39 cellular contexts compared by ENCODE assay signal in the genomic region with DNA sequence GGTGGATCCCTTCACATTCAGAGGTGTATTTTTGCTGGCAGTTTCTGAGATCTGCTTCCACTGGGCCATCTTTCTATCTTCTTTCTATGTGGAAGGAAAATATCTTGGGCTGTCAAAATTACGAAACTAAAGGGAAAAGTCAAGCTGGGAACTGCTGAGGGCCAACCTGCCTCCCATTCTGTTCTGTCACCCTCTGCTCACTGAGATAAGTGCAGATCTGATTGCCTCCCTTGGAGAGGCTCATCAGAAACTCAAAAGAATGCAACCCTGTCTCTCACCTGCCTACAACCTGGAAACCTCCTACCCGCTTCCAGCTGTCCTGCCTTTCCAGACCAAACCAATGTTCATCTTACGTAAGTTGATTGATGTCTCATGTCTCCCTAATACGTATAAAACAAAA. TPM values are rescaled to one million over a fixed set of nuclear protein-coding genes. Genes with fewer than 3 reads are reported as not detected.
"Had no signal": no experiment of that assay in that cellular context is flagged by ENCODE, and none has a peak within 500 bp of the region (broad histone marks: within the 10 kb centered on the region; RNA-seq: fewer than 3 reads in every experiment).

No MANE protein-coding gene starts in this region.

- H3K4me1 Mint-ChIP-seq: activated B cell treated with CpG ODN at 0.5 μM for 24 hours; activated naive CD8-positive, alpha-beta T cell treated with anti-CD3 and anti-CD28 coated beads for 36 hours; activated T-helper 17 cell treated with anti-CD3 and anti-CD28 coated beads, Interleukin-2, amount 50 U/mL, for 72 hours; central memory CD8-positive, alpha-beta T cell had no signal

- H3K27ac Mint-ChIP-seq: activated B cell treated with CpG ODN at 0.5 μM for 24 hours; activated CD4-positive, alpha-beta memory T cell treated with anti-CD3 and anti-CD28 coated beads for 36 hours; activated CD4-positive, alpha-beta T cell treated with anti-CD3 and anti-CD28 coated beads, Interleukin-2, amount 10 ng/mL, durations not matched to agents 24 days and 14 days; activated CD8-positive, alpha-beta T cell treated with anti-CD3 and anti-CD28 coated beads for 36 hours; activated naive CD4-positive, alpha-beta T cell treated with anti-CD3 and anti-CD28 coated beads for 36 hours; activated naive CD4-positive, alpha-beta T cell treated with anti-CD3 and anti-CD28 coated beads, Interleukin-2, amount 50 U/mL, for 72 hours; activated naive CD8-positive, alpha-beta T cell treated with anti-CD3 and anti-CD28 coated beads for 36 hours; activated T-cell treated with anti-CD3 and anti-CD28 coated beads, Interleukin-2, amount 50 U/mL, for 72 hours; activated T-helper 1 cell treated with anti-CD3 and anti-CD28 coated beads, Interleukin-12 subunit alpha, Interleukin-12 subunit beta, Interleukin-2, Interleukin-4 antibody, amounts not matched to agents 30 ng/mL and 10 ng/mL and 1 ng/mL, durations not matched to agents 14 hours and 24 hours and 36 hours; activated T-helper 17 cell treated with anti-CD3 and anti-CD28 coated beads, Interleukin-2, amount 50 U/mL, for 72 hours; T-helper 1 cell treated with Interleukin-12 subunit alpha and Interleukin-12 subunit beta and Interleukin-4 antibody, amounts not matched to agents 30 μg/mL and 1 μg/mL, for 36 hours; T-helper 2 cell treated with Interferon-gamma antibody and Interleukin-4, amounts not matched to agents 5 μg/mL and 100 μg/mL, for 36 hours had no signal

- H3K4me3 ChIP-seq: adrenal gland, body of pancreas, breast epithelium had no signal

- H3K27ac ChIP-seq: adrenal gland, body of pancreas, brain microvascular endothelial cell, breast epithelium, VCaP had no signal

- H3K36me3 Mint-ChIP-seq: activated CD4-positive, alpha-beta memory T cell treated with anti-CD3 and anti-CD28 coated beads for 36 hours; activated naive CD4-positive, alpha-beta T cell treated with anti-CD3 and anti-CD28 coated beads, Interleukin-2, amount 50 U/mL, for 72 hours; activated naive CD8-positive, alpha-beta T cell treated with anti-CD3 and anti-CD28 coated beads for 36 hours had no signal

- H3K9me3 Mint-ChIP-seq: activated B cell treated with CpG ODN at 0.5 μM for 24 hours; activated CD4-positive, alpha-beta memory T cell treated with anti-CD3 and anti-CD28 coated beads for 36 hours; activated CD4-positive, alpha-beta T cell treated with anti-CD3 and anti-CD28 coated beads, Interleukin-2, amount 10 ng/mL, durations not matched to agents 24 days and 14 days; activated CD8-positive, alpha-beta T cell treated with anti-CD3 and anti-CD28 coated beads for 36 hours; activated naive CD4-positive, alpha-beta T cell treated with anti-CD3 and anti-CD28 coated beads for 36 hours; activated naive CD4-positive, alpha-beta T cell treated with anti-CD3 and anti-CD28 coated beads, Interleukin-2, amount 50 U/mL, for 72 hours; activated naive CD8-positive, alpha-beta T cell treated with anti-CD3 and anti-CD28 coated beads for 36 hours; activated T-cell treated with anti-CD3 and anti-CD28 coated beads, Interleukin-2, amount 50 U/mL, for 4 hours; activated T-cell treated with anti-CD3 and anti-CD28 coated beads, Interleukin-2, amount 50 U/mL, for 72 hours; activated T-helper 1 cell treated with anti-CD3 and anti-CD28 coated beads, Interleukin-12 subunit alpha, Interleukin-12 subunit beta, Interleukin-2, Interleukin-4 antibody, amounts not matched to agents 30 ng/mL and 10 ng/mL and 1 ng/mL, durations not matched to agents 14 hours and 24 hours and 36 hours; activated T-helper 17 cell treated with anti-CD3 and anti-CD28 coated beads, Interleukin-2, amount 50 U/mL, for 72 hours; central memory CD8-positive, alpha-beta T cell; T-helper 1 cell treated with Interleukin-12 subunit alpha and Interleukin-12 subunit beta and Interleukin-4 antibody, amounts not matched to agents 30 μg/mL and 1 μg/mL, for 36 hours; T-helper 2 cell treated with Interferon-gamma antibody and Interleukin-4, amounts not matched to agents 5 μg/mL and 100 μg/mL, for 36 hours had no signal

- H3K9me3 ChIP-seq: adrenal gland, body of pancreas, breast epithelium had no signal

- DNase-seq: activated B cell treated with CpG ODN at 0.5 μM for 24 hours; activated CD4-positive, alpha-beta memory T cell treated with anti-CD3 and anti-CD28 coated beads for 36 hours; activated CD4-positive, alpha-beta T cell treated with anti-CD3 and anti-CD28 coated beads for 4 hours; activated CD4-positive, alpha-beta T cell treated with anti-CD3 and anti-CD28 coated beads, Interleukin-2, amount 10 ng/mL, durations not matched to agents 24 days and 14 days; activated CD4-positive, alpha-beta T cell treated with anti-CD3 and anti-CD28 coated beads, Interleukin-2, amount 50 U/mL, for 1 hour; activated CD4-positive, alpha-beta T cell treated with anti-CD3 and anti-CD28 coated beads, Interleukin-2, amount 50 U/mL, for 4 hours; activated CD4-positive, CD25-positive, alpha-beta regulatory T cell treated with anti-CD3 and anti-CD28 coated beads, Interleukin-2, amount 50 U/mL, for 72 hours; activated CD8-positive, alpha-beta memory T cell treated with anti-CD3 and anti-CD28 coated beads, Interleukin-2, amount 50 U/mL, for 4 hours; activated CD8-positive, alpha-beta T cell treated with anti-CD3 and anti-CD28 coated beads for 36 hours; activated effector memory CD4-positive, alpha-beta T cell treated with anti-CD3 and anti-CD28 coated beads, Interleukin-2, amount 50 U/mL, for 16 hours; activated gamma-delta T cell treated with Interleukin-2 at 50 U/mL for 16 hours; activated naive CD4-positive, alpha-beta T cell; activated naive CD4-positive, alpha-beta T cell treated with anti-CD3 and anti-CD28 coated beads for 36 hours; activated naive CD4-positive, alpha-beta T cell treated with anti-CD3 and anti-CD28 coated beads, Interleukin-2, amount 50 U/mL, for 16 hours; activated naive CD8-positive, alpha-beta T cell treated with anti-CD3 and anti-CD28 coated beads for 36 hours; activated T-cell treated with anti-CD3 and anti-CD28 coated beads for 4 hours; activated T-cell treated with anti-CD3 and anti-CD28 coated beads, Interleukin-2, amount 50 U/mL, for 1 hour; activated T-cell treated with anti-CD3 and anti-CD28 coated beads, Interleukin-2, amount 50 U/mL, for 4 hours; activated T-cell treated with anti-CD3 and anti-CD28 coated beads, Interleukin-2, amount 50 U/mL, for 72 hours; adrenal gland; amniotic stem cell; aorta; body of pancreas; brain microvascular endothelial cell; caudate nucleus; cerebellar nuclear complex; T-helper 2 cell; T-helper 9 cell had no signal

- H3K36me3 ChIP-seq: adrenal gland, brain microvascular endothelial cell, breast epithelium had no signal

- ATAC-seq: activated CD8-positive, alpha-beta T cell treated with anti-CD3 and anti-CD28 coated beads for 36 hours; activated naive CD4-positive, alpha-beta T cell treated with anti-CD3 and anti-CD28 coated beads, Interleukin-2, amount 50 U/mL, for 72 hours; activated T-cell treated with anti-CD3 and anti-CD28 coated beads, Interleukin-2, amount 50 U/mL, for 4 hours; activated T-cell treated with anti-CD3 and anti-CD28 coated beads, Interleukin-2, amount 50 U/mL, for 72 hours; activated T-helper 17 cell treated with anti-CD3 and anti-CD28 coated beads, Interleukin-2, amount 50 U/mL, for 72 hours; body of pancreas had no signal

- H3K4me3 Mint-ChIP-seq: activated B cell treated with CpG ODN at 0.5 μM for 24 hours; activated CD4-positive, alpha-beta memory T cell treated with anti-CD3 and anti-CD28 coated beads for 36 hours; activated CD4-positive, alpha-beta T cell treated with anti-CD3 and anti-CD28 coated beads, Interleukin-2, amount 10 ng/mL, durations not matched to agents 24 days and 14 days; activated CD8-positive, alpha-beta T cell treated with anti-CD3 and anti-CD28 coated beads for 36 hours; activated naive CD4-positive, alpha-beta T cell treated with anti-CD3 and anti-CD28 coated beads for 36 hours; activated naive CD8-positive, alpha-beta T cell treated with anti-CD3 and anti-CD28 coated beads for 36 hours; activated T-cell treated with anti-CD3 and anti-CD28 coated beads, Interleukin-2, amount 50 U/mL, for 4 hours; activated T-cell treated with anti-CD3 and anti-CD28 coated beads, Interleukin-2, amount 50 U/mL, for 72 hours; activated T-helper 1 cell treated with anti-CD3 and anti-CD28 coated beads, Interleukin-12 subunit alpha, Interleukin-12 subunit beta, Interleukin-2, Interleukin-4 antibody, amounts not matched to agents 30 ng/mL and 10 ng/mL and 1 ng/mL, durations not matched to agents 14 hours and 24 hours and 36 hours; activated T-helper 17 cell treated with anti-CD3 and anti-CD28 coated beads, Interleukin-2, amount 50 U/mL, for 72 hours; central memory CD8-positive, alpha-beta T cell; T-helper 1 cell treated with Interleukin-12 subunit alpha and Interleukin-12 subunit beta and Interleukin-4 antibody, amounts not matched to agents 30 μg/mL and 1 μg/mL, for 36 hours; T-helper 2 cell treated with Interferon-gamma antibody and Interleukin-4, amounts not matched to agents 5 μg/mL and 100 μg/mL, for 36 hours had no signal

- H3K27me3 ChIP-seq: body of pancreas had no signal

- H3K4me1 ChIP-seq: adrenal gland, body of pancreas, breast epithelium had no signal

RNA-seq across cellular contexts. Expression of a gene that starts 26.5 kb away (rescaled TPM):
- total RNA-seq: activated B cell treated with CpG ODN at 0.5 μM for 24 hours; activated CD4-positive, alpha-beta T cell treated with anti-CD3 and anti-CD28 coated beads, Interleukin-2, amount 10 ng/mL, durations not matched to agents 24 days and 14 days; activated CD8-positive, alpha-beta memory T cell treated with anti-CD3 and anti-CD28 coated beads for 36 hours; activated CD8-positive, alpha-beta T cell treated with anti-CD3 and anti-CD28 coated beads for 36 hours; activated naive CD4-positive, alpha-beta T cell treated with anti-CD3 and anti-CD28 coated beads for 36 hours; activated naive CD8-positive, alpha-beta T cell treated with anti-CD3 and anti-CD28 coated beads for 36 hours; activated T-cell treated with anti-CD3 and anti-CD28 coated beads, Interleukin-2, amount 50 U/mL, for 4 hours; activated T-cell treated with anti-CD3 and anti-CD28 coated beads, Interleukin-2, amount 50 U/mL, for 72 hours; activated T-helper 1 cell treated with anti-CD3 and anti-CD28 coated beads, Interleukin-12 subunit alpha, Interleukin-12 subunit beta, Interleukin-2, Interleukin-4 antibody, amounts not matched to agents 30 ng/mL and 10 ng/mL and 1 ng/mL, durations not matched to agents 14 hours and 24 hours and 36 hours; adrenal gland; aorta; astrocyte; body of pancreas; breast epithelium; chondrocyte had no signal
- polyA plus RNA-seq: adrenal gland, aorta had no signal

RNA-seq across cellular contexts. Expression of a gene that starts 26.8 kb away (rescaled TPM):
- total RNA-seq: activated B cell treated with CpG ODN at 0.5 μM for 24 hours; activated CD4-positive, alpha-beta memory T cell treated with anti-CD3 and anti-CD28 coated beads for 36 hours; activated CD4-positive, alpha-beta T cell treated with anti-CD3 and anti-CD28 coated beads, Interleukin-2, amount 10 ng/mL, durations not matched to agents 24 days and 14 days; activated CD8-positive, alpha-beta memory T cell treated with anti-CD3 and anti-CD28 coated beads for 36 hours; activated CD8-positive, alpha-beta T cell treated with anti-CD3 and anti-CD28 coated beads for 36 hours; activated naive CD4-positive, alpha-beta T cell treated with anti-CD3 and anti-CD28 coated beads for 36 hours; activated naive CD4-positive, alpha-beta T cell treated with anti-CD3 and anti-CD28 coated beads, Interleukin-2, amount 50 U/mL, for 72 hours; activated naive CD8-positive, alpha-beta T cell treated with anti-CD3 and anti-CD28 coated beads for 36 hours; activated T-cell treated with anti-CD3 and anti-CD28 coated beads, Interleukin-2, amount 50 U/mL, for 4 hours; activated T-cell treated with anti-CD3 and anti-CD28 coated beads, Interleukin-2, amount 50 U/mL, for 72 hours; activated T-helper 1 cell treated with anti-CD3 and anti-CD28 coated beads, Interleukin-12 subunit alpha, Interleukin-12 subunit beta, Interleukin-2, Interleukin-4 antibody, amounts not matched to agents 30 ng/mL and 10 ng/mL and 1 ng/mL, durations not matched to agents 14 hours and 24 hours and 36 hours; activated T-helper 17 cell treated with anti-CD3 and anti-CD28 coated beads, Interleukin-2, amount 50 U/mL, for 72 hours; aorta; astrocyte; chondrocyte had no signal
